Comparison of ENCODE assay signal across 15 cellular contexts in genomic region chr12:101001669-101002068, GRCh38.
DNase-seq lines count a peak whose midpoint lies in the region; ATAC-seq and TF ChIP-seq lines count a peak whose summit lies in the region.
"Had no signal": no experiment of that assay in that cellular context is flagged by ENCODE, and none has a peak within 500 bp of the region (broad histone marks: within the 10 kb centered on the region; RNA-seq: fewer than 3 reads in every experiment).

No MANE protein-coding gene starts in this region.

- H3K4me1 ChIP-seq in mammary epithelial cell (ENCODE audit: insufficient read depth, low read length), result no peaks in the 10 kb centered on the region
- H3K4me1 ChIP-seq: BLaER1 treated with 17β-estradiol and CSF1 and Interleukin-3, amounts not matched to agents 10 nM and 100 nM had no signal

- no peak overlapping the region for H3K4me3 Mint-ChIP-seq in natural killer cell treated with Interleukin-12 subunit alpha and Interleukin-12 subunit beta and Interleukin-15 and Interleukin-18, amount 100 ng/mL, for 72 hours
- H3K4me3 Mint-ChIP-seq: activated CD4-positive, alpha-beta T cell treated with anti-CD3 and anti-CD28 coated beads for 36 hours; activated T-helper 17 cell treated with anti-CD3 and anti-CD28 coated beads, Interleukin-2, amount 50 U/mL, for 72 hours; GM23338 had no signal

- H3K27me3 Mint-ChIP-seq in natural killer cell treated with Interleukin-12 subunit alpha and Interleukin-12 subunit beta and Interleukin-15 and Interleukin-18, amount 100 ng/mL, for 72 hours, result no peaks in the 10 kb centered on the region
- H3K27me3 Mint-ChIP-seq: activated CD4-positive, alpha-beta T cell treated with anti-CD3 and anti-CD28 coated beads for 36 hours; activated T-helper 17 cell treated with anti-CD3 and anti-CD28 coated beads, Interleukin-2, amount 50 U/mL, for 72 hours had no signal

- intact Hi-C loops in mammary epithelial cell (cut with micrococcal nuclease) (no loop called here), Right ventricle myocardium inferior (cut with DNase I) (no loop called here)

- no peaks in the 10 kb centered on the region for H3K79me2 ChIP-seq in mammary epithelial cell (ENCODE audit: insufficient read depth, low read length)

- H3K9ac ChIP-seq in mammary epithelial cell (ENCODE audit: insufficient read depth, low read length), result no peak overlapping the region
- H3K9ac ChIP-seq: BLaER1 treated with 17β-estradiol and CSF1 and Interleukin-3, amounts not matched to agents 10 nM and 100 nM had no signal

- no peak overlapping the region for H2AFZ ChIP-seq in mammary epithelial cell (ENCODE audit: low read depth, low read length)
- H2AFZ ChIP-seq: GM23338 had no signal

- H3K36me3 Mint-ChIP-seq in natural killer cell treated with Interleukin-12 subunit alpha and Interleukin-12 subunit beta and Interleukin-15 and Interleukin-18, amount 100 ng/mL, for 72 hours, result no peaks in the 10 kb centered on the region

- H4K20me1 ChIP-seq in mammary epithelial cell (ENCODE audit: insufficient read depth, low read length), result no peaks in the 10 kb centered on the region
- H4K20me1 ChIP-seq: BLaER1 treated with 17β-estradiol and CSF1 and Interleukin-3, amounts not matched to agents 10 nM and 100 nM had no signal

- no peak overlapping the region for H3K27ac Mint-ChIP-seq in natural killer cell treated with Interleukin-12 subunit alpha and Interleukin-12 subunit beta and Interleukin-15 and Interleukin-18, amount 100 ng/mL, for 72 hours
- H3K27ac Mint-ChIP-seq: activated CD4-positive, alpha-beta T cell treated with anti-CD3 and anti-CD28 coated beads for 36 hours; activated T-helper 17 cell treated with anti-CD3 and anti-CD28 coated beads, Interleukin-2, amount 50 U/mL, for 72 hours; GM23338 had no signal

- no peaks in the 10 kb centered on the region for H3K27me3 ChIP-seq in mammary epithelial cell (ENCODE audit: insufficient read depth, low read length)
- H3K27me3 ChIP-seq: brain microvascular endothelial cell had no signal

- no peak for TF ChIP-seq CTCF in mammary epithelial cell (conservative IDR thresholded peaks at IDR 0.05 in 1 of 2, IDR thresholded peaks at IDR 0.05 in 1 of 2; ENCODE audit: extremely low read depth in 1 of 2, insufficient read depth in 1 of 2, low read depth in 1 of 2, low read length in 2 of 2)

- no peaks in the 10 kb centered on the region for H3K4me1 Mint-ChIP-seq in natural killer cell treated with Interleukin-12 subunit alpha and Interleukin-12 subunit beta and Interleukin-15 and Interleukin-18, amount 100 ng/mL, for 72 hours (ENCODE audit: low read depth in 2 of 2)
- H3K4me1 Mint-ChIP-seq: activated CD4-positive, alpha-beta T cell treated with anti-CD3 and anti-CD28 coated beads for 36 hours; activated T-helper 17 cell treated with anti-CD3 and anti-CD28 coated beads, Interleukin-2, amount 50 U/mL, for 72 hours; GM23338 had no signal

- in situ Hi-C loops in mammary epithelial cell (cut with MboI; ENCODE audit: low sequenced_read_pairs in 2 of 2), result no loop called here

- no peak overlapping the region for H3K4me3 ChIP-seq in mammary epithelial cell (replicated peaks in 1 of 3; ENCODE audit: insufficient read depth in 1 of 3, low read depth in 2 of 3, low read length in 3 of 3)
- H3K4me3 ChIP-seq: BLaER1 treated with 17β-estradiol and CSF1 and Interleukin-3, amounts not matched to agents 10 nM and 100 nM; GM23338 had no signal

- no peaks in the 10 kb centered on the region for H3K36me3 ChIP-seq in mammary epithelial cell (ENCODE audit: insufficient read depth, low read length)
- H3K36me3 ChIP-seq: BLaER1 treated with 17β-estradiol and CSF1 and Interleukin-3, amounts not matched to agents 10 nM and 100 nM; brain microvascular endothelial cell had no signal

- CTCF ChIA-PET in mammary epithelial cell (lab: Charles Lee; ENCODE audit: low non-redundant PET), result no interaction called here

- DNase-seq in mammary epithelial cell, result peak; percentile 68
- no peak for DNase-seq in natural killer cell treated with Interleukin-12 subunit alpha and Interleukin-12 subunit beta and Interleukin-15 and Interleukin-18, amount 100 ng/mL, for 72 hours (ENCODE audit: low spot score)
- DNase-seq in Right ventricle myocardium inferior (ENCODE audit: missing footprints), result no peak
- no peak for DNase-seq in NCI-H446 treated with DMSO at 0.1 percent for 48 hours (lab: John Stamatoyannopoulos, UW)
- DNase-seq in GM19240 (ENCODE audit: insufficient read length, low spot score), result no peak
- DNase-seq: activated CD4-positive, alpha-beta T cell treated with anti-CD3 and anti-CD28 coated beads for 36 hours; brain microvascular endothelial cell; mesendoderm; stimulated activated naive CD8-positive, alpha-beta T cell treated with anti-CD3 and anti-CD28 coated beads, Interleukin-15, Interleukin-2, amounts not matched to agents 100 U/mL and 50 U/mL, for 24 hours had no signal

- dilution Hi-C loops in mammary epithelial cell (cut with HindIII; ENCODE audit: low sequenced_read_pairs), result no loop called here

- no peak overlapping the region for H3K27ac ChIP-seq in mammary epithelial cell (ENCODE audit: insufficient read depth, low read depth, low read length)
- H3K27ac ChIP-seq: BLaER1 treated with 17β-estradiol and CSF1 and Interleukin-3, amounts not matched to agents 10 nM and 100 nM; brain microvascular endothelial cell had no signal

- no peak overlapping the region for H3K4me2 ChIP-seq in mammary epithelial cell (ENCODE audit: insufficient read depth, low read depth, low read length)
- H3K4me2 ChIP-seq: BLaER1 treated with 17β-estradiol and CSF1 and Interleukin-3, amounts not matched to agents 10 nM and 100 nM; GM23338 had no signal

- peak; percentile 72 for ATAC-seq in GM18520 (IDR thresholded peaks at IDR 0.05; ENCODE audit: unreplicated experiment)
- peak; percentile 87 for ATAC-seq in GM21526 (IDR thresholded peaks at IDR 0.05; ENCODE audit: low FRiP score, unreplicated experiment)
- ATAC-seq in HG03045 (IDR thresholded peaks at IDR 0.05; ENCODE audit: unreplicated experiment), result peak; percentile 74
- no peak for ATAC-seq in natural killer cell treated with Interleukin-12 subunit alpha and Interleukin-12 subunit beta and Interleukin-15 and Interleukin-18, amount 100 ng/mL, for 72 hours
- ATAC-seq in Right ventricle myocardium inferior, result no peak
- ATAC-seq: activated CD4-positive, alpha-beta T cell treated with anti-CD3 and anti-CD28 coated beads for 36 hours; activated T-helper 17 cell treated with anti-CD3 and anti-CD28 coated beads, Interleukin-2, amount 50 U/mL, for 72 hours; GM23338; stimulated activated naive CD8-positive, alpha-beta T cell treated with anti-CD3 and anti-CD28 coated beads, Interleukin-15, Interleukin-2, amounts not matched to agents 100 U/mL and 50 U/mL, for 24 hours had no signal

- BruUV-seq in mammary epithelial cell (replicated peaks; lab: Mats Ljungman, UMichigan), result no TSS peak

- WGBS in mammary epithelial cell (ENCODE audit: low coverage, missing lambda C conversion rate), result 92% methylated on average over 5 of the region's 5 CpGs

- peaks cover 13% of the 10 kb centered on the region for H3K9me3 Mint-ChIP-seq in natural killer cell treated with Interleukin-12 subunit alpha and Interleukin-12 subunit beta and Interleukin-15 and Interleukin-18, amount 100 ng/mL, for 72 hours
- H3K9me3 Mint-ChIP-seq: GM23338 had no signal

- no peaks in the 10 kb centered on the region for H3K9me3 ChIP-seq in mammary epithelial cell (replicated peaks; ENCODE audit: insufficient read depth, low read length)
- H3K9me3 ChIP-seq: BLaER1 treated with 17β-estradiol and CSF1 and Interleukin-3, amounts not matched to agents 10 nM and 100 nM had no signal

Comparison
In these comparisons a context has a peak if more than half of its experiments do, and no peak if none do; other contexts are left out.
1. ATAC-seq: peak in GM18520 (single experiment), GM21526 (single experiment) and HG03045 (single experiment); none in natural killer cell treated with Interleukin-12 subunit alpha and Interleukin-12 subunit beta and Interleukin-15 and Interleukin-18, amount 100 ng/mL, for 72 hours (0 of 2) and Right ventricle myocardium inferior (single experiment).